ENCODE assay signal across 8 cellular contexts in genomic region chr14:32078030-32078793, GRCh38. TPM values are rescaled to one million over a fixed set of nuclear protein-coding genes. Genes with fewer than 3 reads are reported as not detected.
DNase-seq lines count a peak whose midpoint lies in the region; ATAC-seq, FAIRE-seq and TF ChIP-seq lines count a peak whose summit lies in the region.

No MANE protein-coding gene starts in this region.

- in situ Hi-C loops in transverse colon (cut with MboI; ENCODE audit: low pct_ligation_motif_present in 1 of 4, low pct_unique_long_range_greater_than_20kb in 1 of 4, low sequenced_read_pairs in 3 of 4): loop anchor here in 3 of 4 donors (10.0 to 25.0 kb wide), 2 partner anchors 134 to 177 kb away; partner anchors contain the start of genes RNU6-7 (in 2 of the 3) and RNU6-8 (in 2 of the 3)

- H3K14ac ChIP-seq in H1 (ENCODE audit: insufficient read length): no peak overlapping the region

- no peak overlapping the region for H2BK20ac ChIP-seq in H1 (ENCODE audit: low read length)

- H3K27me3 ChIP-seq in H1 (replicated peaks in 1 of 4; ENCODE audit: control insufficient read depth in 3 of 4, extremely low read depth in 1 of 4, insufficient read depth in 3 of 4, low read length in 3 of 4): no peaks in the 10 kb centered on the region
- no peaks in the 10 kb centered on the region for H3K27me3 ChIP-seq in transverse colon

- H3K36me3 ChIP-seq in H1 (ENCODE audit: control insufficient read depth in 2 of 4, insufficient read depth in 4 of 4, low read length in 3 of 4) (no peaks in the 10 kb centered on the region), transverse colon (no peaks in the 10 kb centered on the region)

- POLR2A ChIA-PET in H1 (lab: Charles Lee; ENCODE audit: partially characterized antibody): interaction anchor here (0.7 to 2.9 kb wide), 9 partner anchors 9 to 375 kb away, joined by 3 to 17 read pairs (median 4); partner anchors contain the start of genes RNU6-7 and RNU6-8

- no peaks in the 10 kb centered on the region for H3K36me3 Mint-ChIP-seq in stimulated activated naive CD8-positive, alpha-beta T cell treated with anti-CD3 and anti-CD28 coated beads, Interleukin-15, Interleukin-2, amounts not matched to agents 100 ng/mL and 50 ng/mL, for 24 hours (ENCODE audit: low read depth)
- peaks cover 5% of the 10 kb centered on the region for H3K36me3 Mint-ChIP-seq in memory B cell

- H3K23me2 ChIP-seq in H1 (ENCODE audit: low read depth, low read length): peaks cover 9% of the 10 kb centered on the region

- H3K4me3 Mint-ChIP-seq in stimulated activated naive CD8-positive, alpha-beta T cell treated with anti-CD3 and anti-CD28 coated beads, Interleukin-15, Interleukin-2, amounts not matched to agents 100 ng/mL and 50 ng/mL, for 24 hours: peak overlapping the region; percentile 95
- H3K4me3 Mint-ChIP-seq in memory B cell: peak overlapping the region; percentile 99

- WGBS in H1 (ENCODE audit: extremely low coverage in 1 of 2, insufficient coverage in 1 of 2, insufficient read length in 1 of 2, insufficient replicate concordance in 2 of 2, low coverage in 1 of 2, low lambda C conversion rate in 2 of 2, missing lambda C conversion rate in 1 of 2), 2 experiments: 3% methylated on average over 27 of the region's 27 CpGs; no CpG with 5 or more reads in 1 of the 2 experiments
- WGBS in transverse colon (ENCODE audit: low coverage in 1 of 2), 2 donors: 4% methylated on average over 14 to 27 of the region's 27 CpGs

- peaks cover 46% of the 10 kb centered on the region for H3K4me1 Mint-ChIP-seq in stimulated activated naive CD8-positive, alpha-beta T cell treated with anti-CD3 and anti-CD28 coated beads, Interleukin-15, Interleukin-2, amounts not matched to agents 100 ng/mL and 50 ng/mL, for 24 hours (ENCODE audit: low read depth)
- H3K4me1 Mint-ChIP-seq in memory B cell: peaks cover 30% of the 10 kb centered on the region

- no peak for TF ChIP-seq EP300 in H1 (IDR thresholded peaks at IDR 0.05; ENCODE audit: borderline replicate concordance in 1 of 2, low read depth in 2 of 2, low read length in 2 of 2)
- TF ChIP-seq EP300 in transverse colon (IDR thresholded peaks at IDR 0.05; ENCODE audit: low read depth): no peak

- H3K79me1 ChIP-seq in H1 (ENCODE audit: low read depth, low read length): no peaks in the 10 kb centered on the region; the same call in 1 of the 2 replicates

- no peak for TF ChIP-seq CTCF in H1 (IDR thresholded peaks at IDR 0.05; ENCODE audit: control extremely low read depth in 1 of 3, insufficient read depth in 1 of 3, low read depth in 1 of 3, low read length in 3 of 3)
- TF ChIP-seq CTCF in transverse colon (IDR thresholded peaks at IDR 0.05): peak in 1 of 5 experiments; percentile 13

- peak overlapping the region; percentile 91 for H3K27ac ChIP-seq in H1 (ENCODE audit: low read depth, low read length)
- H3K27ac ChIP-seq in transverse colon: peak overlapping the region; percentile 99 to 100 (median 99)

- no peak overlapping the region for H2AFZ ChIP-seq in H1 (ENCODE audit: low read length)

- peak overlapping the region; percentile 85 to 94 (median 92) for H3K9ac ChIP-seq in H1 (replicated peaks in 1 of 4; ENCODE audit: extremely low read depth in 1 of 4, low read depth in 3 of 4, low read length in 3 of 4)

- H3K9me3 ChIP-seq in H1 (ENCODE audit: insufficient read depth in 2 of 2, low read depth in 1 of 2, low read length in 1 of 2) (no peaks in the 10 kb centered on the region), transverse colon (no peaks in the 10 kb centered on the region)

- H2BK12ac ChIP-seq in H1 (ENCODE audit: low read depth, low read length): peak overlapping the region; percentile 10; the same call in 1 of the 2 replicates

- peak overlapping the region; percentile 67 to 76 for H3K4me2 ChIP-seq in H1 (ENCODE audit: insufficient read depth in 1 of 2, low read depth in 2 of 2, low read length in 2 of 2)

- H4K20me1 ChIP-seq in H1 (replicated peaks in 1 of 2; ENCODE audit: control insufficient read depth in 1 of 2, insufficient read depth in 2 of 2, low read length in 2 of 2): peaks cover 3 to 6% of the 10 kb centered on the region in 2 experiments

- FAIRE-seq in H1 (lab: Jason Lieb, UNC): no peak

- H3K27me3 Mint-ChIP-seq in stimulated activated naive CD8-positive, alpha-beta T cell treated with anti-CD3 and anti-CD28 coated beads, Interleukin-15, Interleukin-2, amounts not matched to agents 100 ng/mL and 50 ng/mL, for 24 hours: peaks cover 8% of the 10 kb centered on the region
- no peaks in the 10 kb centered on the region for H3K27me3 Mint-ChIP-seq in memory B cell

- H2BK5ac ChIP-seq in H1 (ENCODE audit: low read depth, low read length): 0 out of 2 replicates have a peak overlapping the region, but pooled peaks have one; percentile 62

- TF ChIP-seq POLR2A in H1 (IDR thresholded peaks at IDR 0.05; ENCODE audit: control extremely low read depth in 1 of 2, low read depth in 2 of 2, low read length in 2 of 2) (no peak), transverse colon (IDR thresholded peaks at IDR 0.05) (peak; percentile 9)

- no peak overlapping the region for H2BK120ac ChIP-seq in H1 (replicated peaks; ENCODE audit: low read depth, low read length)

- H3K56ac ChIP-seq in H1 (replicated peaks; ENCODE audit: insufficient read length, low read depth, low read length): no peak overlapping the region

- H4K8ac ChIP-seq in H1 (ENCODE audit: extremely low read depth, insufficient read depth, low read length): peak overlapping the region; percentile 95; the same call in 1 of the 2 replicates

- no peaks in the 10 kb centered on the region for H3K9me3 Mint-ChIP-seq in stimulated activated naive CD8-positive, alpha-beta T cell treated with anti-CD3 and anti-CD28 coated beads, Interleukin-15, Interleukin-2, amounts not matched to agents 100 ng/mL and 50 ng/mL, for 24 hours
- H3K9me3 Mint-ChIP-seq in memory B cell: no peaks in the 10 kb centered on the region

- H3K79me2 ChIP-seq in H1 (ENCODE audit: control insufficient read depth in 1 of 2, insufficient read depth in 2 of 2, low read length in 2 of 2): peaks cover 0 to 60% of the 10 kb centered on the region in 2 experiments; a peak in 3 of 4 replicates

- no peak overlapping the region for H3K4ac ChIP-seq in H1 (replicated peaks; ENCODE audit: insufficient read length, low read depth, low read length)

- TF ChIP-seq RAD21 in H1 (IDR thresholded peaks at IDR 0.05 in 1 of 2, conservative IDR thresholded peaks at IDR 0.05 in 1 of 2; ENCODE audit: low read depth in 2 of 2, low read length in 2 of 2): no peak

- H3K4me3 ChIP-seq in H1 (ENCODE audit: extremely low read depth in 1 of 4, insufficient read depth in 2 of 4, low read depth in 3 of 4, low read length in 4 of 4) (peak overlapping the region; percentile 83 to 97 (median 90)), transverse colon (peak overlapping the region; percentile 91 to 96 (median 95))

- H3K4me1 ChIP-seq in H1 (replicated peaks in 1 of 4; ENCODE audit: control insufficient read depth in 3 of 4, insufficient read depth in 4 of 4, low read length in 3 of 4) (peaks cover 0 to 4% (median 0%) of the 10 kb centered on the region in 4 experiments; a peak in 1 of 7 replicates), transverse colon (peaks cover 10 to 70% (median 38%) of the 10 kb centered on the region in 4 donors)

- no peak for DNase-seq in stimulated activated naive CD8-positive, alpha-beta T cell treated with anti-CD3 and anti-CD28 coated beads, Interleukin-15, Interleukin-2, amounts not matched to agents 100 U/mL and 50 U/mL, for 24 hours
- DNase-seq in LHCN-M2 (ENCODE audit: low read depth) (peak; percentile 45), SW480 (ENCODE audit: low spot score) (peak; percentile 67), H1 (ENCODE audit: low read depth in 1 of 2, low spot score in 2 of 2) (no peak), memory B cell (ENCODE audit: low spot score in 2 of 2) (no peak), transverse colon (peak; percentile 43)

- no peak overlapping the region for H2AK5ac ChIP-seq in H1 (ENCODE audit: low read depth, low read length)

- no peak for ATAC-seq in stimulated activated naive CD8-positive, alpha-beta T cell treated with anti-CD3 and anti-CD28 coated beads, Interleukin-15, Interleukin-2, amounts not matched to agents 100 U/mL and 50 U/mL, for 24 hours
- peak; percentile 2 for ATAC-seq in memory B cell (ENCODE audit: low read depth)
- no peak for ATAC-seq in GM21381 (IDR thresholded peaks at IDR 0.05; ENCODE audit: unreplicated experiment)

- CTCF ChIA-PET in H1 (lab: Charles Lee; ENCODE audit: partially characterized antibody): interaction anchor here (0.7 to 1.3 kb wide), 3 partner anchors 174 to 628 kb away, joined by 3 to 6 read pairs (median 3); no protein-coding TSS in a partner anchor

- no peak overlapping the region for H3K23ac ChIP-seq in H1 (ENCODE audit: insufficient read length)

- no peak overlapping the region for H2BK15ac ChIP-seq in H1 (ENCODE audit: low read length)

- peak overlapping the region; percentile 18 for H4K5ac ChIP-seq in H1 (ENCODE audit: insufficient read length, low read depth, low read length)

- H3K27ac Mint-ChIP-seq in stimulated activated naive CD8-positive, alpha-beta T cell treated with anti-CD3 and anti-CD28 coated beads, Interleukin-15, Interleukin-2, amounts not matched to agents 100 ng/mL and 50 ng/mL, for 24 hours: peak overlapping the region; percentile 86
- H3K27ac Mint-ChIP-seq in memory B cell: peak overlapping the region; percentile 96

- no peak overlapping the region for H4K91ac ChIP-seq in H1 (replicated peaks; ENCODE audit: insufficient read length, low read length)

- intact Hi-C loops in transverse colon (cut with DNase I; ENCODE audit: low total_unique reads): loop anchor here (5.0 kb wide), 1 partner anchor 124 kb away; the partner anchor contains the start of genes RNU6-7 and RNU6-8

- no peak overlapping the region; the same call in 1 of the 2 replicates for H3K18ac ChIP-seq in H1 (ENCODE audit: extremely low read depth, low read length)

TF ChIP-seq in H1, 55 proteins besides CTCF, POLR2A, EP300 and RAD21:
- TF ChIP-seq SUZ12 (IDR thresholded peaks at IDR 0.05; ENCODE audit: low read length): no peak
- TF ChIP-seq BACH1 (IDR thresholded peaks at IDR 0.05; ENCODE audit: low read length): 0 out of 2 replicates have a peak, but pooled peaks have one; percentile 38

RNA-seq across cellular contexts. Expression of gene ARHGAP5, which starts 1.1 kb away (rescaled TPM):
- 30.0 and 36.3 TPM in 2 replicates for total RNA-seq in LHCN-M2 (2014; rRNA removed)
- 8.3 TPM for polyA plus RNA-seq in LHCN-M2 (2012)
- 77.3 and 78.2 TPM in 2 replicates for total RNA-seq in H1 (2021; fragmentation: NEBNext Ultra II Directional; extraction: Animal tissue kit (Norgen Biotek cat#: 25700))
- polyA plus RNA-seq in H1 (2011; rRNA removed): 3.5 and 7.8 TPM in 2 replicates
- 9.4 TPM for polyA plus RNA-seq in H1 (2011; cell fraction: cytosol; rRNA removed)
- 8.4 TPM for polyA plus RNA-seq in H1 (2011; cell fraction: nucleus; rRNA removed)
- polyA plus RNA-seq in H1 (2012, experiment 1 of 2): 11.4 to 33.3 TPM (median 17.4 TPM) in 4 replicates
- 1.00 TPM for polyA plus RNA-seq in H1 (2012, experiment 2 of 2)
- 30.3 TPM for polyA plus RNA-seq in H1 (2013, experiment 1 of 2)
- polyA plus RNA-seq in H1 (2013, experiment 2 of 2): 30.0 TPM
- 44.3 and 68.3 TPM in 2 replicates for polyA minus RNA-seq in H1 (2011; rRNA and poly(A)+ RNA removed)
- polyA minus RNA-seq in H1 (2011; cell fraction: cytosol; rRNA and poly(A)+ RNA removed): 25.5 TPM
- 146 TPM for polyA minus RNA-seq in H1 (2011; cell fraction: nucleus; rRNA and poly(A)+ RNA removed)
- total RNA-seq in transverse colon: 100 to 1,000 TPM in 1 of 4 donors, 10 to 100 TPM in 3; 66.5 to 120 (median 85.3) TPM

Comparison
In these comparisons a context has a peak if more than half of its experiments do, and no peak if none do; other contexts are left out.
1. DNase-seq: peak in LHCN-M2 (single experiment), SW480 (single experiment) and transverse colon (single experiment); none in stimulated activated naive CD8-positive, alpha-beta T cell treated with anti-CD3 and anti-CD28 coated beads, Interleukin-15, Interleukin-2, amounts not matched to agents 100 U/mL and 50 U/mL, for 24 hours (single experiment), H1 (0 of 2) and memory B cell (0 of 2).